ENCODE assay signal across 8 cellular contexts in the genomic region with DNA sequence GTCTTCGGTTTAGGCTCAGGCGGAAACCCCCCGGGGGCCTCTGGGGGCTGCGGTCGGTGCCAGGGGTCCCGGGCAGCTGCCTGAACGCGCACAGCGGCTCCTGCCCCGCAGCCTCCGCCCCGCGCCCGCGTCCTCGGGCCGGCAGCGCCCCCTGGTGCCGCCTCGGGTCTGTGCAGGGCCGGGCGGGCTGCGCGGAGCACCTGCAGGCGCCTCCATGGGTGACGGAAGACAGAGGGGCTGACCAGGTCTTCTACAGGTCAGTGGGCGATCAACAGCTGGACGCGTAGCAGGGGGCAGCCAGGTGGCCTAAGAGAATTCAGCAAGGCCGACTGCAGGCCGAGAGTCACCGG.
DNase-seq lines count a peak whose midpoint lies in the region; ATAC-seq and TF ChIP-seq lines count a peak whose summit lies in the region.
"Not testable (repeated sequence)": the region's sequence is repeated elsewhere in the genome, so short reads cannot be mapped to it uniquely, and the experiment has no call there.

No MANE protein-coding gene starts in this region.

- CTCF ChIA-PET in activated CD4-positive, alpha-beta memory T cell treated with anti-CD3 and anti-CD28 coated beads for 36 hours (lab: Charles Lee), result not testable (repeated sequence)

- H3K36me3 ChIP-seq in GM06990 (ENCODE audit: control insufficient read depth, insufficient read depth, low read length); ectodermal cell (ENCODE audit: control insufficient read depth, insufficient read depth, low read length); stomach: not testable (repeated sequence)

- WGBS in ectodermal cell, 2 experiments, result 0% methylated on average over 1 of the region's 32 CpGs; no CpG with 5 or more reads in 1 of the 2 experiments
- WGBS in stomach, 5 donors, result 0% methylated on average over 1 to 5 of the region's 32 CpGs; no CpG with 5 or more reads in 2 of the 5 donors

- H3K4me3 ChIP-seq in GM06990 (replicated peaks; ENCODE audit: low read depth, low read length) (peak overlapping the region; percentile 38), ectodermal cell (ENCODE audit: insufficient read depth, low read depth, low read length) (peak overlapping the region; percentile 16), stomach (peak overlapping the region; percentile 40 to 46 (median 40))

- intact Hi-C loops in activated CD4-positive, alpha-beta memory T cell treated with anti-CD3 and anti-CD28 coated beads for 36 hours (cut with micrococcal nuclease), result loop anchor here (5.0 kb wide), 1 partner anchor 68 kb away; no protein-coding TSS in a partner anchor
- intact Hi-C loops in stomach (cut with DNase I; ENCODE audit: low total_unique reads), result not testable (repeated sequence)

- ATAC-seq in GM19467 (IDR thresholded peaks at IDR 0.05; ENCODE audit: unreplicated experiment) (peak; percentile 75), HG02870 (IDR thresholded peaks at IDR 0.05; ENCODE audit: unreplicated experiment) (peak; percentile 89), HG03575 (IDR thresholded peaks at IDR 0.05; ENCODE audit: extremely low read depth, insufficient number of reproducible peaks, low FRiP score, unreplicated experiment) (peak; percentile 49), memory B cell (ENCODE audit: low read depth) (peak; percentile 77)

- not testable (repeated sequence) for TF ChIP-seq EP300 in stomach (IDR thresholded peaks at IDR 0.05)

- H3K27me3 ChIP-seq in GM06990 (replicated peaks; ENCODE audit: control insufficient read depth, insufficient read depth, low read length); ectodermal cell (ENCODE audit: control insufficient read depth, insufficient read depth, low read length, poor library complexity, severe bottlenecking); stomach: not testable (repeated sequence)

- H3K27ac ChIP-seq in ectodermal cell (ENCODE audit: insufficient read depth, low read depth, low read length, poor library complexity, severe bottlenecking); stomach: not testable (repeated sequence)

- H3K9me3 Mint-ChIP-seq in activated CD4-positive, alpha-beta memory T cell treated with anti-CD3 and anti-CD28 coated beads for 36 hours; memory B cell: not testable (repeated sequence)

- not testable (repeated sequence) for H3K9me3 ChIP-seq in ectodermal cell (ENCODE audit: control insufficient read depth, low read length); stomach

- H3K4me1 ChIP-seq in ectodermal cell (ENCODE audit: control insufficient read depth, insufficient read depth, low read length), result not testable (repeated sequence)
- H3K4me1 ChIP-seq in stomach, result peaks cover 0 to 16% (median 7%) of the 10 kb centered on the region in 4 donors

- not testable (repeated sequence) for H3K27ac Mint-ChIP-seq in activated CD4-positive, alpha-beta memory T cell treated with anti-CD3 and anti-CD28 coated beads for 36 hours; memory B cell

- TF ChIP-seq CTCF in GM06990 (IDR thresholded peaks at IDR 0.05; ENCODE audit: insufficient read depth, low read length, poor library complexity, severe bottlenecking); stomach (IDR thresholded peaks at IDR 0.05): not testable (repeated sequence)

- TF ChIP-seq POLR2A in stomach (IDR thresholded peaks at IDR 0.05), result not testable (repeated sequence)

- H3K36me3 Mint-ChIP-seq in activated CD4-positive, alpha-beta memory T cell treated with anti-CD3 and anti-CD28 coated beads for 36 hours; memory B cell: not testable (repeated sequence)

- H3K27me3 Mint-ChIP-seq in activated CD4-positive, alpha-beta memory T cell treated with anti-CD3 and anti-CD28 coated beads for 36 hours; memory B cell: not testable (repeated sequence)

- POLR2A ChIA-PET in activated CD4-positive, alpha-beta memory T cell treated with anti-CD3 and anti-CD28 coated beads for 36 hours (lab: Charles Lee), result not testable (repeated sequence)

- peak overlapping the region; percentile 50 for H3K4me3 Mint-ChIP-seq in activated CD4-positive, alpha-beta memory T cell treated with anti-CD3 and anti-CD28 coated beads for 36 hours
- H3K4me3 Mint-ChIP-seq in memory B cell, result not testable (repeated sequence)

- DNase-seq in GM06990 (ENCODE audit: extremely low read depth, insufficient read length); activated CD4-positive, alpha-beta memory T cell treated with anti-CD3 and anti-CD28 coated beads for 36 hours; memory B cell (ENCODE audit: low spot score in 2 of 2); stomach: not testable (repeated sequence)

- H3K4me1 Mint-ChIP-seq in activated CD4-positive, alpha-beta memory T cell treated with anti-CD3 and anti-CD28 coated beads for 36 hours (ENCODE audit: low read depth); memory B cell: not testable (repeated sequence)
